Comparison of ENCODE assay signal across 8 cellular contexts in the genomic region with DNA sequence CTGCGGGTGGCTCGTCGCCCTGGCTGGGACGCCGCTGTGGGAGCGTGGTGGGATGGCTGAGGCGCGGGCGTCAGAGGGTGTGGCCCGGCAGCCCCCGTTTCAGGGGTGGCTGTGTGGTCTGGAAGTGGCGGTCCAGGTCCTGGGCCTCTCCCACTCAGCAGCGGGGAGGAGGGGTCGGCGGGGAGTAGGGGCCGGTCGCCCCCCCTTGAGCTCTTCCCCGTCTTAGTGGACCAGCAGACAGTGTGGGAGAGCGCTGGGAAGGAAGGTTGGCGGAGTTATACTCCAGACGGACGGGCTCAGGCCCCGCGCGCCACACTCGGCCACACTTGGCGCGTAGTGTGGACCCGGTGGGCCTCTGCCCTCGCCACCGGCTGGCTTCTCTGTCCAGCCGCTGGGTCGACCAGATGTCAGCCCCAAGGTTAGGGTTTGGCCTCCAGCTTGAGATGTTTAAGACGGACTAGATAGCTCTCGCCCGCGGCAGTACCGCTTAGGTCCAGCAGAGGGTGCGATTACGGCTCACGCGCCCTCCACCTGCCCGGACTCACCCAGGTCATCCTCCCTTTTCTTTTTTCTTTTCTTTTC. TPM values are rescaled to one million over a fixed set of nuclear protein-coding genes. Genes with fewer than 3 reads are reported as not detected.
A peak's percentile ranks its signal among the peaks of the same experiment; 100 is the strongest.
DNase-seq lines count a peak whose midpoint lies in the region; ATAC-seq lines count a peak whose summit lies in the region.

No MANE protein-coding gene starts in this region.

- no peak overlapping the region for H3K27ac ChIP-seq in Karpas-422 (ENCODE audit: low read length)

- H3K79me2 ChIP-seq in Karpas-422 (ENCODE audit: low read length): no peaks in the 10 kb centered on the region

- no peaks in the 10 kb centered on the region for H3K27me3 ChIP-seq in Karpas-422 (ENCODE audit: low read length)

- no peaks in the 10 kb centered on the region for H3K36me3 ChIP-seq in Karpas-422 (ENCODE audit: insufficient read depth, low read length)

- no peaks in the 10 kb centered on the region for H3K9me2 ChIP-seq in Karpas-422 (replicated peaks; ENCODE audit: insufficient read depth, low read length)

- H3K4me2 ChIP-seq in Karpas-422 (ENCODE audit: low read depth, low read length, poor library complexity, severe bottlenecking): no peak overlapping the region

- peaks cover 3% of the 10 kb centered on the region; the same call in 1 of the 2 replicates for H3K9me3 ChIP-seq in Karpas-422 (ENCODE audit: low read length)

- intact Hi-C loops in head of caudate nucleus (cut with DNase I): no loop called here

- no peak for ATAC-seq in GM19328 (IDR thresholded peaks at IDR 0.05; ENCODE audit: unreplicated experiment)
- ATAC-seq in GM18909 (IDR thresholded peaks at IDR 0.05; ENCODE audit: poor library complexity, unreplicated experiment): no peak

- no peak overlapping the region for H3K4me3 ChIP-seq in Karpas-422 (ENCODE audit: low read length)

- no peaks in the 10 kb centered on the region for H3K4me1 ChIP-seq in Karpas-422 (ENCODE audit: low read length)

- H4K20me1 ChIP-seq in Karpas-422 (ENCODE audit: insufficient read depth, low read depth, low read length): no peaks in the 10 kb centered on the region

- H2AFZ ChIP-seq in Karpas-422 (ENCODE audit: low read length): no peak overlapping the region

- no peak overlapping the region for H3K9ac ChIP-seq in Karpas-422 (ENCODE audit: low read length)

- DNase-seq in Ammon's horn (ENCODE audit: low spot score) (peak; percentile 23), Karpas-422 (peak; percentile 87), head of caudate nucleus (peak in 22 of 42 donors; percentile 26 to 73 (median 48)), NOMO-1 treated with dmso at 0.1 percent for 144 hours (lab: John Stamatoyannopoulos, UW; ENCODE audit: unreplicated experiment) (no peak)
- peak; percentile 67 for DNase-seq in activated T-cell treated with anti-CD3 and anti-CD28 coated beads, Interleukin-2, amount 50 U/mL, for 1 hour
- peak; percentile 77 for DNase-seq in stimulated activated CD4-positive, alpha-beta T cell treated with anti-CD3 and anti-CD28 coated beads, Interleukin-15, amount 100 ng/mL, for 24 hours

RNA-seq across cellular contexts. Expression of gene ZNF429, which starts 21.7 kb away (rescaled TPM):
- 10.4 and 18.6 TPM in 2 replicates for total RNA-seq in Karpas-422 (2014; rRNA removed; shearing (Covaris generic); ENCODE audit: low replicate concordance)
